Comparison of ENCODE assay signal across 27 cellular contexts in genomic region chr18:49755489-49755888, GRCh38.
"Had no signal": no experiment of that assay in that cellular context is flagged by ENCODE, and none has a peak within 500 bp of the region (broad histone marks: within the 10 kb centered on the region; RNA-seq: fewer than 3 reads in every experiment).

No MANE protein-coding gene starts in this region.

- H3K4me1 ChIP-seq: ascending aorta, breast epithelium, colonic mucosa had no signal

- H3K9me3 ChIP-seq: ascending aorta, breast epithelium, colonic mucosa had no signal

- H3K36me3 Mint-ChIP-seq: activated naive CD4-positive, alpha-beta T cell treated with anti-CD3 and anti-CD28 coated beads, Interleukin-2, amount 10 ng/mL, durations not matched to agents 7 days and 5 days; activated naive CD4-positive, alpha-beta T cell treated with anti-CD3 and anti-CD28 coated beads, Interleukin-2, amount 50 U/mL, for 72 hours; activated naive CD8-positive, alpha-beta T cell treated with anti-CD3 and anti-CD28 coated beads, Interleukin-2, amount 10 ng/mL, durations not matched to agents 7 days and 5 days; brain had no signal

- DNase-seq: activated B cell treated with CpG ODN at 0.5 μM for 24 hours; activated CD4-positive, alpha-beta T cell treated with anti-CD3 and anti-CD28 coated beads for 48 hours; activated CD4-positive, alpha-beta T cell treated with anti-CD3 and anti-CD28 coated beads, Interleukin-2, amount 50 U/mL, for 1 hour; activated CD4-positive, alpha-beta T cell treated with anti-CD3 and anti-CD28 coated beads, Interleukin-2, amount 50 U/mL, for 48 hours; activated CD8-positive, alpha-beta memory T cell treated with anti-CD3 and anti-CD28 coated beads for 24 hours; activated CD8-positive, alpha-beta T cell treated with anti-CD3 and anti-CD28 coated beads for 36 hours; activated gamma-delta T cell; activated naive CD4-positive, alpha-beta T cell; activated naive CD4-positive, alpha-beta T cell treated with anti-CD3 and anti-CD28 coated beads, Interleukin-2, amount 10 ng/mL, durations not matched to agents 7 days and 5 days; activated naive CD8-positive, alpha-beta T cell treated with anti-CD3 and anti-CD28 coated beads, Interleukin-2, amount 10 ng/mL, durations not matched to agents 7 days and 5 days; activated T-cell treated with anti-CD3 and anti-CD28 coated beads, Interleukin-2, amount 50 U/mL, for 72 hours; central memory CD4-positive, alpha-beta T cell; cerebellar nuclear complex; colonic mucosa; effector CD8-positive, alpha-beta T cell; glutamatergic neuron; T-helper 1 cell; T-helper 17 cell; T1000; WERI-Rb-1 had no signal

- H3K36me3 ChIP-seq: ascending aorta, breast epithelium, cardiac muscle cell, colonic mucosa, WERI-Rb-1 had no signal

- H3K4me1 Mint-ChIP-seq: activated B cell treated with CpG ODN at 0.5 μM for 24 hours had no signal

- H3K9me3 Mint-ChIP-seq: activated CD8-positive, alpha-beta T cell treated with anti-CD3 and anti-CD28 coated beads for 36 hours; activated naive CD4-positive, alpha-beta T cell treated with anti-CD3 and anti-CD28 coated beads, Interleukin-2, amount 10 ng/mL, durations not matched to agents 7 days and 5 days; activated naive CD8-positive, alpha-beta T cell treated with anti-CD3 and anti-CD28 coated beads, Interleukin-2, amount 10 ng/mL, durations not matched to agents 7 days and 5 days; T-helper 2 cell treated with Interferon-gamma antibody and Interleukin-4, amounts not matched to agents 5 μg/mL and 100 μg/mL, for 36 hours had no signal

- H3K27me3 Mint-ChIP-seq: activated CD8-positive, alpha-beta T cell treated with anti-CD3 and anti-CD28 coated beads for 36 hours; T-helper 17 cell had no signal

- H3K4me3 Mint-ChIP-seq: activated B cell treated with CpG ODN at 0.5 μM for 24 hours; activated CD8-positive, alpha-beta T cell treated with anti-CD3 and anti-CD28 coated beads for 36 hours; activated naive CD4-positive, alpha-beta T cell treated with anti-CD3 and anti-CD28 coated beads, Interleukin-2, amount 10 ng/mL, durations not matched to agents 7 days and 5 days; activated naive CD8-positive, alpha-beta T cell treated with anti-CD3 and anti-CD28 coated beads, Interleukin-2, amount 10 ng/mL, durations not matched to agents 7 days and 5 days; activated T-cell treated with anti-CD3 and anti-CD28 coated beads, Interleukin-2, amount 50 U/mL, for 72 hours; brain; T-helper 17 cell; T-helper 2 cell treated with Interferon-gamma antibody and Interleukin-4, amounts not matched to agents 5 μg/mL and 100 μg/mL, for 36 hours had no signal

- H3K27ac ChIP-seq: ascending aorta, breast epithelium, cardiac muscle cell, colonic mucosa, WERI-Rb-1 had no signal

- H3K27me3 ChIP-seq: ascending aorta, cardiac muscle cell, colonic mucosa had no signal

- ATAC-seq: activated CD8-positive, alpha-beta T cell treated with anti-CD3 and anti-CD28 coated beads for 36 hours; activated naive CD4-positive, alpha-beta T cell treated with anti-CD3 and anti-CD28 coated beads, Interleukin-2, amount 50 U/mL, for 72 hours; activated T-cell treated with anti-CD3 and anti-CD28 coated beads, Interleukin-2, amount 50 U/mL, for 72 hours; esophagus mucosa; T-helper 17 cell had no signal

- H3K27ac Mint-ChIP-seq: activated B cell treated with CpG ODN at 0.5 μM for 24 hours; activated CD8-positive, alpha-beta T cell treated with anti-CD3 and anti-CD28 coated beads for 36 hours; activated naive CD4-positive, alpha-beta T cell treated with anti-CD3 and anti-CD28 coated beads, Interleukin-2, amount 10 ng/mL, durations not matched to agents 7 days and 5 days; activated naive CD4-positive, alpha-beta T cell treated with anti-CD3 and anti-CD28 coated beads, Interleukin-2, amount 50 U/mL, for 72 hours; activated naive CD8-positive, alpha-beta T cell treated with anti-CD3 and anti-CD28 coated beads, Interleukin-2, amount 10 ng/mL, durations not matched to agents 7 days and 5 days; activated T-cell treated with anti-CD3 and anti-CD28 coated beads, Interleukin-2, amount 50 U/mL, for 72 hours; brain; T-helper 17 cell; T-helper 2 cell treated with Interferon-gamma antibody and Interleukin-4, amounts not matched to agents 5 μg/mL and 100 μg/mL, for 36 hours had no signal

- H3K4me3 ChIP-seq: ascending aorta, breast epithelium, cardiac muscle cell, colonic mucosa had no signal
